8 cellular contexts compared by ENCODE assay signal in genomic region chr12:88579941-88580871, GRCh38. TPM values are rescaled to one million over a fixed set of nuclear protein-coding genes. Genes with fewer than 3 reads are reported as not detected.
DNase-seq lines count a peak whose midpoint lies in the region; ATAC-seq and TF ChIP-seq lines count a peak whose summit lies in the region.

Gene KITLG (minus strand): TSS chr12:88580471. CDS start chr12:88580278, 193 bp downstream.

- H3K36me3 Mint-ChIP-seq in activated T-cell treated with anti-CD3 and anti-CD28 coated beads, Interleukin-2, amount 50 U/mL, for 24 hours (ENCODE audit: low read depth), result no peaks in the 10 kb centered on the region

- no peaks in the 10 kb centered on the region for H3K4me1 ChIP-seq in mucosa of stomach (ENCODE audit: control insufficient read depth, insufficient read depth, low read length)
- peaks cover 0 to 19% (median 3%) of the 10 kb centered on the region in 4 donors for H3K4me1 ChIP-seq in tibial artery

- H3K4me3 Mint-ChIP-seq in activated T-cell treated with anti-CD3 and anti-CD28 coated beads, Interleukin-2, amount 50 U/mL, for 24 hours, result peak within 1 kb of the TSS; percentile 74

- H3K27ac Mint-ChIP-seq in activated T-cell treated with anti-CD3 and anti-CD28 coated beads, Interleukin-2, amount 50 U/mL, for 24 hours, result no peak within 1 kb of the TSS

- H3K27me3 Mint-ChIP-seq in activated T-cell treated with anti-CD3 and anti-CD28 coated beads, Interleukin-2, amount 50 U/mL, for 24 hours, result peaks cover 67% of the 10 kb centered on the region

- peaks cover 2% of the 10 kb centered on the region for H3K9me3 Mint-ChIP-seq in activated T-cell treated with anti-CD3 and anti-CD28 coated beads, Interleukin-2, amount 50 U/mL, for 24 hours

- H3K27me3 ChIP-seq in mucosa of stomach (ENCODE audit: control insufficient read depth, insufficient read depth, low read length), result no peaks in the 10 kb centered on the region
- no peaks in the 10 kb centered on the region for H3K27me3 ChIP-seq in tibial artery

- H3K9me3 ChIP-seq in mucosa of stomach (ENCODE audit: control insufficient read depth, low read length) (no peaks in the 10 kb centered on the region), tibial artery (no peaks in the 10 kb centered on the region)

- TF ChIP-seq CTCF in fibroblast of mammary gland (conservative IDR thresholded peaks at IDR 0.05; ENCODE audit: control insufficient read depth, insufficient read depth, low read depth, low read length) (peak; percentile 23), tibial artery (IDR thresholded peaks at IDR 0.05) (peak in 1 of 2 experiments; percentile 6)

- peak within 1 kb of the TSS; percentile 20 to 59 for H3K27ac ChIP-seq in tibial artery

- peaks cover 11% of the 10 kb centered on the region for H3K4me1 Mint-ChIP-seq in activated T-cell treated with anti-CD3 and anti-CD28 coated beads, Interleukin-2, amount 50 U/mL, for 24 hours (ENCODE audit: low read depth)

- intact Hi-C loops in tibial artery (cut with DNase I; ENCODE audit: low total_unique reads), result no loop called here

- ATAC-seq in GM18511 (IDR thresholded peaks at IDR 0.05; ENCODE audit: unreplicated experiment), result peak; percentile 75
- peak; percentile 74 for ATAC-seq in HG03139 (IDR thresholded peaks at IDR 0.05; ENCODE audit: unreplicated experiment)

- DNase-seq in A172 (ENCODE audit: low spot score) (peak; percentile 63), NCI-H2196 treated with DMSO at 0.1 percent for 48 hours (lab: John Stamatoyannopoulos, UW; ENCODE audit: unreplicated experiment) (peak; percentile 82), fibroblast of mammary gland (ENCODE audit: low read depth) (peak; percentile 82), tibial artery (peak; percentile 81 to 86)
- peak; percentile 38 for DNase-seq in activated T-cell treated with anti-CD3 and anti-CD28 coated beads, Interleukin-2, amount 50 U/mL, for 24 hours

- H3K36me3 ChIP-seq in mucosa of stomach (ENCODE audit: control insufficient read depth, insufficient read depth, low read length) (no peaks in the 10 kb centered on the region), tibial artery (no peaks in the 10 kb centered on the region)

- peak within 1 kb of the TSS; percentile 89 for H3K4me3 ChIP-seq in fibroblast of mammary gland (ENCODE audit: control insufficient read depth, low read depth, low read length)
- H3K4me3 ChIP-seq in mucosa of stomach (ENCODE audit: low read length), result peak within 1 kb of the TSS; percentile 89
- peak within 1 kb of the TSS; percentile 58 to 70 for H3K4me3 ChIP-seq in tibial artery

- H3K9ac ChIP-seq in mucosa of stomach (ENCODE audit: low read length), result peak within 1 kb of the TSS; percentile 78

RNA-seq across cellular contexts. Expression of gene KITLG, which starts in this region (rescaled TPM):
- 5.0 and 7.8 TPM in 2 replicates for total RNA-seq in A172 (2014; rRNA removed; shearing (Covaris generic))

Comparison
In these comparisons a context has a peak if more than half of its experiments do, and no peak if none do; other contexts are left out.
1. Peak in every context shown above with its lines: DNase-seq, ATAC-seq, H3K4me3 ChIP-seq and H3K27ac ChIP-seq.